Comparison of ENCODE assay signal across 8 cellular contexts in genomic region chr6:157034433-157035230, GRCh38.
DNase-seq lines count a peak whose midpoint lies in the region; ATAC-seq and TF ChIP-seq lines count a peak whose summit lies in the region.

No MANE protein-coding gene starts in this region.

- H3K9me3 Mint-ChIP-seq in endodermal cell: no peaks in the 10 kb centered on the region
- no peaks in the 10 kb centered on the region for H3K9me3 Mint-ChIP-seq in nephron

- ATAC-seq in HG02970 (IDR thresholded peaks at IDR 0.05; ENCODE audit: low FRiP score, unreplicated experiment): no peak
- no peak for ATAC-seq in HG03159 (IDR thresholded peaks at IDR 0.05; ENCODE audit: unreplicated experiment)

- 47 to 49% methylated on average over 2 to 5 of the region's 6 CpGs for WGBS in endodermal cell (ENCODE audit: insufficient coverage in 1 of 2, insufficient read length in 1 of 2), 2 experiments

- H3K4me3 ChIP-seq in KMS-11 (IDR thresholded peaks at IDR 0.05; ENCODE audit: insufficient read depth, low read depth, low read length): no peak overlapping the region
- no peak overlapping the region for H3K4me3 ChIP-seq in endodermal cell (ENCODE audit: low read length)

- H3K4me1 Mint-ChIP-seq in endodermal cell: peaks cover 13% of the 10 kb centered on the region
- H3K4me1 Mint-ChIP-seq in nephron: peaks cover 8% of the 10 kb centered on the region

- peaks cover 53% of the 10 kb centered on the region; the same call in 1 of the 2 replicates for H3K79me2 ChIP-seq in KMS-11 (ENCODE audit: insufficient read depth, low read depth)

- H3K36me3 Mint-ChIP-seq in endodermal cell (ENCODE audit: low read depth) (peaks cover under 1% of the 10 kb centered on the region), nephron (ENCODE audit: low read depth) (no peaks in the 10 kb centered on the region)

- H3K9me3 ChIP-seq in endodermal cell (ENCODE audit: control insufficient read depth, low read length): no peaks in the 10 kb centered on the region

- H3K4me1 ChIP-seq in KMS-11 (ENCODE audit: low read depth, poor library complexity, severe bottlenecking) (peaks cover 59% of the 10 kb centered on the region), endodermal cell (ENCODE audit: control insufficient read depth, insufficient read depth, low read length) (no peaks in the 10 kb centered on the region)

- H3K27me3 ChIP-seq in KMS-11 (ENCODE audit: insufficient read depth, low read depth) (no peaks in the 10 kb centered on the region), endodermal cell (ENCODE audit: control insufficient read depth, insufficient read depth, low read length, poor library complexity, severe bottlenecking) (no peaks in the 10 kb centered on the region)

- H3K36me3 ChIP-seq in KMS-11 (ENCODE audit: insufficient read depth): no peaks in the 10 kb centered on the region
- H3K36me3 ChIP-seq in endodermal cell (ENCODE audit: control insufficient read depth, insufficient read depth, low read length): no peaks in the 10 kb centered on the region

- H3K9ac ChIP-seq in KMS-11 (no peak overlapping the region), endodermal cell (ENCODE audit: extremely low read depth, low read length, poor library complexity, severe bottlenecking) (no peak overlapping the region)

- H3K27ac ChIP-seq in KMS-11 (no peak overlapping the region), endodermal cell (ENCODE audit: low read depth, low read length) (no peak overlapping the region)

- H3K4me3 Mint-ChIP-seq in endodermal cell: no peak overlapping the region
- peak overlapping the region in 1 of 3 experiments; percentile 37 for H3K4me3 Mint-ChIP-seq in nephron

- H3K27me3 Mint-ChIP-seq in endodermal cell (ENCODE audit: insufficient read depth) (no peaks in the 10 kb centered on the region), nephron (ENCODE audit: low read depth) (no peaks in the 10 kb centered on the region)

- H4K20me1 ChIP-seq in KMS-11 (ENCODE audit: insufficient read depth): peaks cover 5% of the 10 kb centered on the region

- no peak overlapping the region for H2AFZ ChIP-seq in KMS-11 (ENCODE audit: low read depth)

- peak overlapping the region; percentile 63; the same call in 1 of the 2 replicates for H3K4me2 ChIP-seq in KMS-11

- TF ChIP-seq CTCF in KMS-11 (conservative IDR thresholded peaks at IDR 0.05; ENCODE audit: low read depth, low read length): peak; percentile 67
- peak; percentile 82 for TF ChIP-seq CTCF in endodermal cell (conservative IDR thresholded peaks at IDR 0.05)
- TF ChIP-seq CTCF in nephron (IDR thresholded peaks at IDR 0.05; ENCODE audit: unreplicated experiment in 3 of 3): peak; percentile 61 to 71 (median 63)

- H3K27ac Mint-ChIP-seq in endodermal cell (no peak overlapping the region), nephron (peak overlapping the region in 1 of 3 experiments; percentile 44)

- in situ Hi-C loops in SK-MEL-5 (cut with HindIII; ENCODE audit: low pct_unique_long_range_greater_than_20kb, low sequenced_read_pairs): no loop called here

- DNase-seq in NCI-H2081 (lab: John Stamatoyannopoulos, UW): peak; percentile 16 to 50
- no peak for DNase-seq in NCI-H2081 treated with DMSO at 0.1 percent for 48 hours (lab: John Stamatoyannopoulos, UW)
- DNase-seq in SK-MEL-5 (ENCODE audit: low read depth, low spot score): peak; percentile 71
- DNase-seq in endodermal cell: no peak

Comparison
In these comparisons a context has a peak if more than half of its experiments do, and no peak if none do; other contexts are left out.
1. DNase-seq: peak in NCI-H2081 (2 of 2) and SK-MEL-5 (single experiment); none in NCI-H2081 treated with DMSO at 0.1 percent for 48 hours (single experiment) and endodermal cell (single experiment).
2. Peak in every context shown above with its lines, with median percentiles within 50 percentile points of each other: CTCF ChIP-seq.